ENCODE assay signal across 1 cellular context in the genomic region with DNA sequence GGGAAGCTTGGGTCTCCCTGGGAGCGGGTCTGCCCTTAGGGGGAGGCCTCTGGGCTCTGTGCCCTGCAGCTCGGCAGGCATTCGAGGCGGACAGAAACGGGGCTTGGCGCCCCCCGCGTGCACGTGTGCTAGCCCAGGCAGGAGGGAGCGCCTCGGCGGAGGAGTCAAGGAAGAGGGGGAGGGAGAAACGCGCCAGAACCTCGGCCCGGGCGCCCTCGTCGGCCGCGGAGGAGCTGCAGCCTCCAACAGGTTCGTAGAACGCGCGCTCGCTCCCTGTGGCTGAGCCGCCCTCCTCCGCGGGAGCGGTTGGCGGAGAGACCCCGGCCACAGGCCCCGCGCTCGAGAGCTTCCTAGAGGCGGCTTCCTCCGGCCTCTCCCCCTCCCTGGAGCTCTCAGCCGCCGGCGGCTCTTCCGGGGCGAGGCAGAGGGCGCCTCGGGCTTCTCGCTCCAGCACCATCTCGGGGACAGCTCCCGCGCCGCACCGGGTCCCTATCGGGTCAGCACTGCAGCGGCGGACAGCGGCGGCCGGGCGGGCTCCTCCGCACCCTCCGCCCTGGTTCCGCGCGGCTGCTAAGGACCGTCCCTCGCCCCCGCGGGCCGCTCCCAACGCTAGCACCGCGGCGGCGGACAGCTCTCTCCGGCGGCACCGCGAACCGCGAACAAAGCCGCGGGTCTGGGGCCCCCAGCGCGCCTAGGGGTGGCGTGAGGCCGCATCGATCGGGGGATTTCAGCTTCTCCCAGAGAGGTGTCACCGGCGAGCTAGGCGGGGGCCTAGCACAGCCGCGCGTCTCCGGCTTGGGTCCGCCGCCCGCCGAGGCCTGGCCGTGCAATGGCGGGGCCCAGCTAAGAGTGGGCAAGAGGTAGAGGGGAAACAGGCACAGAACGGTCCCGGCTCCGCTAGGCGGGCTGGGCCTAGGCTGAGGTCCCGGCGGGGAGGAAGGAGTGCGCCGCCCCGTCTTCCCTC.
A peak's percentile ranks its signal among the peaks of the same experiment; 100 is the strongest.
TF ChIP-seq lines count a peak whose summit lies in the region.

No MANE protein-coding gene starts in this region.

TF ChIP-seq in A549, 52 proteins besides CTCF, POLR2A, EP300 and RAD21 (continued from another document):
- TF ChIP-seq ESRRA (IDR thresholded peaks at IDR 0.05; ENCODE audit: borderline replicate concordance, low read length), result no peak
- no peak for TF ChIP-seq SREBF2 (IDR thresholded peaks at IDR 0.05)
- TF ChIP-seq, protein P1, sequence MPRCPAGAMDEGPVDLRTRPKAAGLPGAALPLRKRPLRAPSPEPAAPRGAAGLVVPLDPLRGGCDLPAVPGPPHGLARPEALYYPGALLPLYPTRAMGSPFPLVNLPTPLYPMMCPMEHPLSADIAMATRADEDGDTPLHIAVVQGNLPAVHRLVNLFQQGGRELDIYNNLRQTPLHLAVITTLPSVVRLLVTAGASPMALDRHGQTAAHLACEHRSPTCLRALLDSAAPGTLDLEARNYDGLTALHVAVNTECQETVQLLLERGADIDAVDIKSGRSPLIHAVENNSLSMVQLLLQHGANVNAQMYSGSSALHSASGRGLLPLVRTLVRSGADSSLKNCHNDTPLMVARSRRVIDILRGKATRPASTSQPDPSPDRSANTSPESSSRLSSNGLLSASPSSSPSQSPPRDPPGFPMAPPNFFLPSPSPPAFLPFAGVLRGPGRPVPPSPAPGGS (IDR thresholded peaks at IDR 0.05), result no peak
- TF ChIP-seq PHF8 (IDR thresholded peaks at IDR 0.05; ENCODE audit: borderline replicate concordance, low read depth), result no peak
- TF ChIP-seq GATA3 (IDR thresholded peaks at IDR 0.05; ENCODE audit: borderline replicate concordance), result 0 out of 2 replicates have a peak, but pooled peaks have one; percentile 23
- TF ChIP-seq CHD4 (IDR thresholded peaks at IDR 0.05; ENCODE audit: borderline replicate concordance), result no peak
- TF ChIP-seq FOSL2 (IDR thresholded peaks at IDR 0.05), result no peak
- TF ChIP-seq FOSL2 (CRISPR knock-in tag; IDR thresholded peaks at IDR 0.05), result peak; percentile 57
- TF ChIP-seq, protein P2, sequence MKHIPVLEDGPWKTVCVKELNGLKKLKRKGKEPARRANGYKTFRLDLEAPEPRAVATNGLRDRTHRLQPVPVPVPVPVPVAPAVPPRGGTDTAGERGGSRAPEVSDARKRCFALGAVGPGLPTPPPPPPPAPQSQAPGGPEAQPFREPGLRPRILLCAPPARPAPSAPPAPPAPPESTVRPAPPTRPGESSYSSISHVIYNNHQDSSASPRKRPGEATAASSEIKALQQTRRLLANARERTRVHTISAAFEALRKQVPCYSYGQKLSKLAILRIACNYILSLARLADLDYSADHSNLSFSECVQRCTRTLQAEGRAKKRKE (CRISPR knock-in tag; IDR thresholded peaks at IDR 0.05; ENCODE audit: low read depth), result peak; percentile 98
- TF ChIP-seq ZFP36 (IDR thresholded peaks at IDR 0.05; ENCODE audit: borderline replicate concordance, partially characterized antibody), result no peak
- no peak for TF ChIP-seq MAFK (IDR thresholded peaks at IDR 0.05; ENCODE audit: partially characterized antibody)
- no peak for TF ChIP-seq RARB (CRISPR knock-in tag; IDR thresholded peaks at IDR 0.05)
- no peak for TF ChIP-seq CBX8 (IDR thresholded peaks at IDR 0.05)
- no peak for TF ChIP-seq HOXA7 (CRISPR knock-in tag; IDR thresholded peaks at IDR 0.05)
- peak; percentile 61 for TF ChIP-seq SMC3 (IDR thresholded peaks at IDR 0.05)
- no peak for TF ChIP-seq POLR2AphosphoS2 (conservative IDR thresholded peaks at IDR 0.05; ENCODE audit: low read length)
- TF ChIP-seq ZC3H11A (IDR thresholded peaks at IDR 0.05), result no peak
- TF ChIP-seq BHLHE40 (IDR thresholded peaks at IDR 0.05; ENCODE audit: low read depth, low read length), result no peak
- TF ChIP-seq ZNF302 (CRISPR knock-in tag; IDR thresholded peaks at IDR 0.05), result no peak; the same call in 1 of the 2 replicates
- TF ChIP-seq HOXB13 (CRISPR knock-in tag; IDR thresholded peaks at IDR 0.05; ENCODE audit: low read depth), result peak; percentile 96
- TF ChIP-seq EHMT2 (IDR thresholded peaks at IDR 0.05; ENCODE audit: low read depth), result peak; percentile 98
- TF ChIP-seq FOSB (CRISPR knock-in tag; IDR thresholded peaks at IDR 0.05), result 0 out of 2 replicates have a peak, but pooled peaks have one; percentile 25
- no peak for TF ChIP-seq TFCP2L1 (CRISPR knock-in tag; IDR thresholded peaks at IDR 0.05)
- TF ChIP-seq, protein P3, sequence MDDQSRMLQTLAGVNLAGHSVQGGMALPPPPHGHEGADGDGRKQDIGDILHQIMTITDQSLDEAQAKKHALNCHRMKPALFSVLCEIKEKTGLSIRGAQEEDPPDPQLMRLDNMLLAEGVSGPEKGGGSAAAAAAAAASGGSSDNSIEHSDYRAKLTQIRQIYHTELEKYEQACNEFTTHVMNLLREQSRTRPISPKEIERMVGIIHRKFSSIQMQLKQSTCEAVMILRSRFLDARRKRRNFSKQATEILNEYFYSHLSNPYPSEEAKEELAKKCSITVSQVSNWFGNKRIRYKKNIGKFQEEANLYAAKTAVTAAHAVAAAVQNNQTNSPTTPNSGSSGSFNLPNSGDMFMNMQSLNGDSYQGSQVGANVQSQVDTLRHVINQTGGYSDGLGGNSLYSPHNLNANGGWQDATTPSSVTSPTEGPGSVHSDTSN (IDR thresholded peaks at IDR 0.05), result no peak
- TF ChIP-seq HDAC2 (IDR thresholded peaks at IDR 0.05), result peak; percentile 74; the same call in 1 of the 2 replicates
- 0 out of 2 replicates have a peak, but pooled peaks have one; percentile 77 for TF ChIP-seq RCOR1 (IDR thresholded peaks at IDR 0.05; ENCODE audit: low read depth, low read length)
- peak; percentile 90 for TF ChIP-seq HEYL (CRISPR knock-in tag; IDR thresholded peaks at IDR 0.05)
- TF ChIP-seq, protein P4, sequence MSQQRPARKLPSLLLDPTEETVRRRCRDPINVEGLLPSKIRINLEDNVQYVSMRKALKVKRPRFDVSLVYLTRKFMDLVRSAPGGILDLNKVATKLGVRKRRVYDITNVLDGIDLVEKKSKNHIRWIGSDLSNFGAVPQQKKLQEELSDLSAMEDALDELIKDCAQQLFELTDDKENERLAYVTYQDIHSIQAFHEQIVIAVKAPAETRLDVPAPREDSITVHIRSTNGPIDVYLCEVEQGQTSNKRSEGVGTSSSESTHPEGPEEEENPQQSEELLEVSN (IDR thresholded peaks at IDR 0.05; ENCODE audit: borderline replicate concordance, low read depth), result no peak
- TF ChIP-seq, protein P5, sequence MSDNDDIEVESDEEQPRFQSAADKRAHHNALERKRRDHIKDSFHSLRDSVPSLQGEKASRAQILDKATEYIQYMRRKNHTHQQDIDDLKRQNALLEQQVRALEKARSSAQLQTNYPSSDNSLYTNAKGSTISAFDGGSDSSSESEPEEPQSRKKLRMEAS (IDR thresholded peaks at IDR 0.05), result peak; percentile 53
- TF ChIP-seq, protein P6, sequence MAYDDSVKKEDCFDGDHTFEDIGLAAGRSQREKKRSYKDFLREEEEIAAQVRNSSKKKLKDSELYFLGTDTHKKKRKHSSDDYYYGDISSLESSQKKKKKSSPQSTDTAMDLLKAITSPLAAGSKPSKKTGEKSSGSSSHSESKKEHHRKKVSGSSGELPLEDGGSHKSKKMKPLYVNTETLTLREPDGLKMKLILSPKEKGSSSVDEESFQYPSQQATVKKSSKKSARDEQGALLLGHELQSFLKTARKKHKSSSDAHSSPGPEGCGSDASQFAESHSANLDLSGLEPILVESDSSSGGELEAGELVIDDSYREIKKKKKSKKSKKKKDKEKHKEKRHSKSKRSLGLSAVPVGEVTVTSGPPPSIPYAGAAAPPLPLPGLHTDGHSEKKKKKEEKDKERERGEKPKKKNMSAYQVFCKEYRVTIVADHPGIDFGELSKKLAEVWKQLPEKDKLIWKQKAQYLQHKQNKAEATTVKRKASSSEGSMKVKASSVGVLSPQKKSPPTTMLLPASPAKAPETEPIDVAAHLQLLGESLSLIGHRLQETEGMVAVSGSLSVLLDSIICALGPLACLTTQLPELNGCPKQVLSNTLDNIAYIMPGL (CRISPR knock-in tag; IDR thresholded peaks at IDR 0.05; ENCODE audit: borderline replicate concordance), result peak; percentile 75; the same call in 1 of the 2 replicates
- TF ChIP-seq NPAS2 (CRISPR knock-in tag; IDR thresholded peaks at IDR 0.05; ENCODE audit: borderline replicate concordance), result 0 out of 2 replicates have a peak, but pooled peaks have one; percentile 39
- TF ChIP-seq, protein P7, sequence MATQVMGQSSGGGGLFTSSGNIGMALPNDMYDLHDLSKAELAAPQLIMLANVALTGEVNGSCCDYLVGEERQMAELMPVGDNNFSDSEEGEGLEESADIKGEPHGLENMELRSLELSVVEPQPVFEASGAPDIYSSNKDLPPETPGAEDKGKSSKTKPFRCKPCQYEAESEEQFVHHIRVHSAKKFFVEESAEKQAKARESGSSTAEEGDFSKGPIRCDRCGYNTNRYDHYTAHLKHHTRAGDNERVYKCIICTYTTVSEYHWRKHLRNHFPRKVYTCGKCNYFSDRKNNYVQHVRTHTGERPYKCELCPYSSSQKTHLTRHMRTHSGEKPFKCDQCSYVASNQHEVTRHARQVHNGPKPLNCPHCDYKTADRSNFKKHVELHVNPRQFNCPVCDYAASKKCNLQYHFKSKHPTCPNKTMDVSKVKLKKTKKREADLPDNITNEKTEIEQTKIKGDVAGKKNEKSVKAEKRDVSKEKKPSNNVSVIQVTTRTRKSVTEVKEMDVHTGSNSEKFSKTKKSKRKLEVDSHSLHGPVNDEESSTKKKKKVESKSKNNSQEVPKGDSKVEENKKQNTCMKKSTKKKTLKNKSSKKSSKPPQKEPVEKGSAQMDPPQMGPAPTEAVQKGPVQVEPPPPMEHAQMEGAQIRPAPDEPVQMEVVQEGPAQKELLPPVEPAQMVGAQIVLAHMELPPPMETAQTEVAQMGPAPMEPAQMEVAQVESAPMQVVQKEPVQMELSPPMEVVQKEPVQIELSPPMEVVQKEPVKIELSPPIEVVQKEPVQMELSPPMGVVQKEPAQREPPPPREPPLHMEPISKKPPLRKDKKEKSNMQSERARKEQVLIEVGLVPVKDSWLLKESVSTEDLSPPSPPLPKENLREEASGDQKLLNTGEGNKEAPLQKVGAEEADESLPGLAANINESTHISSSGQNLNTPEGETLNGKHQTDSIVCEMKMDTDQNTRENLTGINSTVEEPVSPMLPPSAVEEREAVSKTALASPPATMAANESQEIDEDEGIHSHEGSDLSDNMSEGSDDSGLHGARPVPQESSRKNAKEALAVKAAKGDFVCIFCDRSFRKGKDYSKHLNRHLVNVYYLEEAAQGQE (IDR thresholded peaks at IDR 0.05), result peak; percentile 100
- no peak for TF ChIP-seq CHD2 (IDR thresholded peaks at IDR 0.05; ENCODE audit: low read length, partially characterized antibody)
- no peak for TF ChIP-seq CBX2 (IDR thresholded peaks at IDR 0.05; ENCODE audit: borderline replicate concordance, low read depth)
- peak in 1 of 2 experiments; percentile 21; a peak in 1 of 5 replicates for TF ChIP-seq JUN (IDR thresholded peaks at IDR 0.05)
